In genomic region chr5:29024052-29024451, GRCh38 we compare ENCODE assay signal across 1 cellular context.
TF ChIP-seq lines count a peak whose summit lies in the region.

No MANE protein-coding gene starts in this region.

TF ChIP-seq in HepG2, 621 proteins besides CTCF, POLR2A, EP300 and RAD21 (continued from another document):
- TF ChIP-seq MAFK (conservative IDR thresholded peaks at IDR 0.05 in 1 of 2, IDR thresholded peaks at IDR 0.05 in 1 of 2; ENCODE audit: low read length in 2 of 2) = peak; percentile 81 to 84
- peak; percentile 84 for TF ChIP-seq MAFF (IDR thresholded peaks at IDR 0.05; ENCODE audit: low read depth, low read length)
